ENCODE assay signal across 4 cellular contexts in genomic region chr4:78606035-78606434, GRCh38.
TF ChIP-seq lines count a peak whose summit lies in the region.

No MANE protein-coding gene starts in this region.

TF ChIP-seq in SK-N-SH, 30 proteins besides CTCF, POLR2A, EP300 and RAD21:
- TF ChIP-seq REST (IDR thresholded peaks at IDR 0.05; ENCODE audit: low read depth, low read length) (peak; percentile 61), USF2 (IDR thresholded peaks at IDR 0.05; ENCODE audit: borderline replicate concordance, low read depth, low read length) (no peak), USF1 (IDR thresholded peaks at IDR 0.05; ENCODE audit: borderline replicate concordance, low read depth) (no peak)

TF ChIP-seq in SK-N-SH treated with all-trans-retinoic acid at 6 μM for 48 hours, 23 proteins besides CTCF, POLR2A, EP300 and RAD21 (continues in another document):
- TF ChIP-seq ZFP3 (CRISPR knock-in tag; IDR thresholded peaks at IDR 0.05) (no peak), RARB (CRISPR knock-in tag; IDR thresholded peaks at IDR 0.05) (no peak), ZC3H10 (CRISPR knock-in tag; IDR thresholded peaks at IDR 0.05) (no peak), ZFP30 (CRISPR knock-in tag; IDR thresholded peaks at IDR 0.05) (no peak), ZNF565 (CRISPR knock-in tag; conservative IDR thresholded peaks at IDR 0.05; ENCODE audit: low read depth) (no peak), CSDC2 (CRISPR knock-in tag; IDR thresholded peaks at IDR 0.05) (no peak), BACH2 (CRISPR knock-in tag; IDR thresholded peaks at IDR 0.05; ENCODE audit: borderline replicate concordance) (no peak), TCF4 (CRISPR knock-in tag; IDR thresholded peaks at IDR 0.05; ENCODE audit: borderline replicate concordance) (no peak), ZNF8 (CRISPR knock-in tag; IDR thresholded peaks at IDR 0.05) (no peak), PPARA (CRISPR knock-in tag; IDR thresholded peaks at IDR 0.05; ENCODE audit: borderline replicate concordance) (no peak), ISL1 (CRISPR knock-in tag; IDR thresholded peaks at IDR 0.05) (no peak), TSHZ2 (CRISPR knock-in tag; IDR thresholded peaks at IDR 0.05) (no peak), ZNF70 (CRISPR knock-in tag; IDR thresholded peaks at IDR 0.05) (no peak), OSR1 (CRISPR knock-in tag; IDR thresholded peaks at IDR 0.05) (no peak), PATZ1 (CRISPR knock-in tag; IDR thresholded peaks at IDR 0.05; ENCODE audit: borderline replicate concordance) (no peak), ARNTL (CRISPR knock-in tag; IDR thresholded peaks at IDR 0.05; ENCODE audit: borderline replicate concordance, low read depth) (no peak)

TF ChIP-seq in HEK293, 187 proteins besides CTCF, POLR2A, EP300 and RAD21:
- TF ChIP-seq ZNF366 (tag by site-specific recombination; conservative IDR thresholded peaks at IDR 0.05) (no peak), REST (tag by site-specific recombination; IDR thresholded peaks at IDR 0.05) (peak; percentile 56; the same call in 1 of the 2 replicates)

TF ChIP-seq in K562, 482 proteins besides CTCF, POLR2A, EP300 and RAD21:
- no peak for TF ChIP-seq SREBF1 (IDR thresholded peaks at IDR 0.05; ENCODE audit: borderline replicate concordance, low read depth, low read length)
- no peak for TF ChIP-seq POLR2H (tag; IDR thresholded peaks at IDR 0.05; ENCODE audit: low read depth)
- no peak for TF ChIP-seq SFPQ (IDR thresholded peaks at IDR 0.05; ENCODE audit: low read depth, low read length)
- no peak for TF ChIP-seq SMC3 (conservative IDR thresholded peaks at IDR 0.05; ENCODE audit: insufficient read depth, low read depth, low read length)
- no peak for TF ChIP-seq JUN (IDR thresholded peaks at IDR 0.05; ENCODE audit: borderline replicate concordance, low read depth, low read length)
- TF ChIP-seq JUN (CRISPR knock-in tag; IDR thresholded peaks at IDR 0.05; ENCODE audit: borderline replicate concordance) = no peak
- no peak for TF ChIP-seq ZNF324 (CRISPR knock-in tag; IDR thresholded peaks at IDR 0.05)
